ENCODE assay signal across 8 cellular contexts in genomic region chr17:4215882-4216411, GRCh38. TPM values are rescaled to one million over a fixed set of nuclear protein-coding genes. Genes with fewer than 3 reads are reported as not detected.
DNase-seq lines count a peak whose midpoint lies in the region; ATAC-seq, FAIRE-seq and TF ChIP-seq lines count a peak whose summit lies in the region.
"Had no signal": no experiment of that assay in that cellular context is flagged by ENCODE, and none has a peak within 500 bp of the region (broad histone marks: within the 10 kb centered on the region; RNA-seq: fewer than 3 reads in every experiment).

No MANE protein-coding gene starts in this region.

- H3K27me3 Mint-ChIP-seq in activated B cell treated with CpG ODN at 0.5 μM for 24 hours: no peaks in the 10 kb centered on the region
- H3K27me3 Mint-ChIP-seq in osteocyte (ENCODE audit: unreplicated experiment): no peaks in the 10 kb centered on the region
- H3K27me3 Mint-ChIP-seq: activated T-cell treated with anti-CD3 and anti-CD28 coated beads, Interleukin-2, amount 50 U/mL, for 24 hours had no signal

- intact Hi-C loops in activated B cell treated with CpG ODN at 0.5 μM for 24 hours (cut with micrococcal nuclease): loop anchor here (1.0 to 10.0 kb wide), 4 partner anchors 46 to 409 kb away; partner anchors contain the start of gene ANKFY1

- H3K4me1 Mint-ChIP-seq in activated B cell treated with CpG ODN at 0.5 μM for 24 hours: peaks cover 13% of the 10 kb centered on the region
- H3K4me1 Mint-ChIP-seq in osteocyte (ENCODE audit: unreplicated experiment): peaks cover 17% of the 10 kb centered on the region

- FAIRE-seq in RCC 7860 (lab: Jason Lieb, UNC): no peak

- H3K9me3 Mint-ChIP-seq in activated B cell treated with CpG ODN at 0.5 μM for 24 hours: no peaks in the 10 kb centered on the region
- no peaks in the 10 kb centered on the region for H3K9me3 Mint-ChIP-seq in osteocyte (ENCODE audit: unreplicated experiment)
- H3K9me3 Mint-ChIP-seq: activated T-cell treated with anti-CD3 and anti-CD28 coated beads, Interleukin-2, amount 50 U/mL, for 24 hours had no signal

- CTCF ChIA-PET in activated B cell treated with CpG ODN at 0.5 μM for 24 hours (lab: Charles Lee): interaction anchor here (0.8 to 4.4 kb wide), 17 partner anchors 8 to 202 kb away, joined by 3 to 64 read pairs (median 6); no protein-coding TSS in a partner anchor

- TF ChIP-seq CTCF in activated B cell treated with CpG ODN at 0.5 μM for 24 hours (IDR thresholded peaks at IDR 0.05): no peak
- TF ChIP-seq CTCF in osteocyte (IDR thresholded peaks at IDR 0.05): no peak

- H3K4me3 Mint-ChIP-seq in activated B cell treated with CpG ODN at 0.5 μM for 24 hours (no peak overlapping the region), osteocyte (ENCODE audit: unreplicated experiment) (no peak overlapping the region)

- peaks cover 26% of the 10 kb centered on the region for H3K36me3 Mint-ChIP-seq in activated B cell treated with CpG ODN at 0.5 μM for 24 hours (ENCODE audit: low read depth)
- peaks cover 7% of the 10 kb centered on the region for H3K36me3 Mint-ChIP-seq in osteocyte (ENCODE audit: unreplicated experiment)

- POLR2A ChIA-PET in activated B cell treated with CpG ODN at 0.5 μM for 24 hours (lab: Charles Lee): interaction anchor here (0.6 kb wide), 1 partner anchor 16 kb away, joined by 3 read pairs; no protein-coding TSS in a partner anchor

- H3K27ac Mint-ChIP-seq in activated B cell treated with CpG ODN at 0.5 μM for 24 hours: peak overlapping the region; percentile 19
- H3K27ac Mint-ChIP-seq in osteocyte (ENCODE audit: unreplicated experiment): peak overlapping the region; percentile 85

- DNase-seq in ELF-1 (ENCODE audit: low read depth, low spot score): peak; percentile 15
- DNase-seq in NCI-H1105 treated with DMSO at 0.1 percent for 48 hours (lab: John Stamatoyannopoulos, UW): peak; percentile 64
- DNase-seq in activated B cell treated with CpG ODN at 0.5 μM for 24 hours: no peak
- no peak for DNase-seq in osteocyte (ENCODE audit: extremely low spot score, unreplicated experiment)
- no peak for DNase-seq in cerebellar nuclear complex (lab: John Stamatoyannopoulos, UW)
- no peak for DNase-seq in RCC 7860 (ENCODE audit: low spot score)

- ATAC-seq in activated B cell treated with CpG ODN at 0.5 μM for 24 hours (ENCODE audit: low read depth) (peak; percentile 75), HG03196 (IDR thresholded peaks at IDR 0.05; ENCODE audit: unreplicated experiment) (no peak)

RNA-seq across cellular contexts. Expression of gene ANKFY1, which starts 47.8 kb away (rescaled TPM):
- total RNA-seq in activated B cell treated with CpG ODN at 0.5 μM for 24 hours (41.6 and 50.2 TPM in 2 replicates), osteocyte (61.2 and 65.9 TPM in 2 replicates)

Comparison
In these comparisons a context has a peak if more than half of its experiments do, and no peak if none do; other contexts are left out.
1. DNase-seq: peak in ELF-1 (single experiment) and NCI-H1105 treated with DMSO at 0.1 percent for 48 hours (single experiment); none in activated B cell treated with CpG ODN at 0.5 μM for 24 hours (single experiment), osteocyte (single experiment), cerebellar nuclear complex (0 of 2) and RCC 7860 (single experiment).